11 cellular contexts compared by ENCODE assay signal in genomic region chr11:117724104-117724503, GRCh38.
"Had no signal": no experiment of that assay in that cellular context is flagged by ENCODE, and none has a peak within 500 bp of the region (broad histone marks: within the 10 kb centered on the region; RNA-seq: fewer than 3 reads in every experiment).

No MANE protein-coding gene starts in this region.

- H3K27ac Mint-ChIP-seq: activated B cell treated with CpG ODN at 0.5 μM for 24 hours; activated CD4-positive, alpha-beta T cell treated with anti-CD3 and anti-CD28 coated beads, Interleukin-2, amount 10 ng/mL, durations not matched to agents 24 days and 14 days; activated naive CD8-positive, alpha-beta T cell treated with anti-CD3 and anti-CD28 coated beads, Interleukin-2, amount 50 U/mL, for 24 hours; activated T-cell treated with anti-CD3 and anti-CD28 coated beads, Interleukin-2, amount 50 U/mL, for 72 hours; memory B cell; natural killer cell had no signal

- DNase-seq: activated B cell treated with CpG ODN at 0.5 μM for 24 hours; activated CD4-positive, alpha-beta T cell treated with anti-CD3 and anti-CD28 coated beads, Interleukin-2, amount 10 ng/mL, durations not matched to agents 24 days and 14 days; activated CD8-positive, alpha-beta memory T cell treated with anti-CD3 and anti-CD28 coated beads, Interleukin-2, amount 50 U/mL, for 48 hours; activated naive CD8-positive, alpha-beta T cell treated with anti-CD3 and anti-CD28 coated beads, Interleukin-2, amount 50 U/mL, for 24 hours; activated T-cell treated with anti-CD3 and anti-CD28 coated beads, Interleukin-2, amount 50 U/mL, for 72 hours; left ventricle myocardium superior; natural killer cell; stomach; SW 1271 had no signal

- H3K27me3 Mint-ChIP-seq: activated B cell treated with CpG ODN at 0.5 μM for 24 hours; activated naive CD8-positive, alpha-beta T cell treated with anti-CD3 and anti-CD28 coated beads, Interleukin-2, amount 50 U/mL, for 24 hours had no signal

- H3K4me3 ChIP-seq: stomach had no signal

- H3K4me3 Mint-ChIP-seq: activated B cell treated with CpG ODN at 0.5 μM for 24 hours; activated CD4-positive, alpha-beta T cell treated with anti-CD3 and anti-CD28 coated beads, Interleukin-2, amount 10 ng/mL, durations not matched to agents 24 days and 14 days; activated naive CD8-positive, alpha-beta T cell treated with anti-CD3 and anti-CD28 coated beads, Interleukin-2, amount 50 U/mL, for 24 hours; activated T-cell treated with anti-CD3 and anti-CD28 coated beads, Interleukin-2, amount 50 U/mL, for 72 hours; memory B cell; natural killer cell had no signal

- H3K36me3 ChIP-seq: stomach had no signal

- H3K4me1 Mint-ChIP-seq: activated B cell treated with CpG ODN at 0.5 μM for 24 hours; activated CD4-positive, alpha-beta T cell treated with anti-CD3 and anti-CD28 coated beads, Interleukin-2, amount 10 ng/mL, durations not matched to agents 24 days and 14 days; activated naive CD8-positive, alpha-beta T cell treated with anti-CD3 and anti-CD28 coated beads, Interleukin-2, amount 50 U/mL, for 24 hours; memory B cell; natural killer cell had no signal

- H3K9me3 Mint-ChIP-seq: activated B cell treated with CpG ODN at 0.5 μM for 24 hours; activated CD4-positive, alpha-beta T cell treated with anti-CD3 and anti-CD28 coated beads, Interleukin-2, amount 10 ng/mL, durations not matched to agents 24 days and 14 days; activated naive CD8-positive, alpha-beta T cell treated with anti-CD3 and anti-CD28 coated beads, Interleukin-2, amount 50 U/mL, for 24 hours; activated T-cell treated with anti-CD3 and anti-CD28 coated beads, Interleukin-2, amount 50 U/mL, for 72 hours; memory B cell; natural killer cell had no signal

- H3K9me3 ChIP-seq: stomach had no signal

- H3K36me3 Mint-ChIP-seq: memory B cell, natural killer cell had no signal

- H3K27ac ChIP-seq: stomach had no signal

- ATAC-seq: activated naive CD8-positive, alpha-beta T cell treated with anti-CD3 and anti-CD28 coated beads, Interleukin-2, amount 50 U/mL, for 24 hours; activated T-cell treated with anti-CD3 and anti-CD28 coated beads, Interleukin-2, amount 50 U/mL, for 72 hours; natural killer cell; sciatic nerve had no signal
